16 cellular contexts compared by ENCODE assay signal in genomic region chr6:154996841-154997311, GRCh38. TPM values are rescaled to one million over a fixed set of nuclear protein-coding genes. Genes with fewer than 3 reads are reported as not detected.
DNase-seq lines count a peak whose midpoint lies in the region; ATAC-seq, FAIRE-seq and TF ChIP-seq lines count a peak whose summit lies in the region.
"Had no signal": no experiment of that assay in that cellular context is flagged by ENCODE, and none has a peak within 500 bp of the region (broad histone marks: within the 10 kb centered on the region; RNA-seq: fewer than 3 reads in every experiment).

No MANE protein-coding gene starts in this region.

- H3K27me3 ChIP-seq in iPS-20b (ENCODE audit: insufficient read depth, low read length), result peaks cover 25% of the 10 kb centered on the region
- H3K27me3 ChIP-seq in PC-3 (ENCODE audit: low read length), result no peaks in the 10 kb centered on the region
- H3K27me3 ChIP-seq: gastrocnemius medialis had no signal

- FAIRE-seq in H54 (lab: Jason Lieb, UNC), result no peak
- FAIRE-seq: RCC 7860 had no signal

- no peak for ATAC-seq in activated T-cell treated with anti-CD3 and anti-CD28 coated beads, Interleukin-2, amount 50 U/mL, for 4 hours
- ATAC-seq in WTC11, result no peak
- ATAC-seq in stimulated activated effector memory CD8-positive, alpha-beta T cell treated with anti-CD3 and anti-CD28 coated beads, Interleukin-12 subunit alpha, Interleukin-12 subunit beta, amount 100 ng/mL, for 72 hours, result no peak
- no peak for ATAC-seq in PC-3
- ATAC-seq: gastrocnemius medialis had no signal

- no peak overlapping the region for H3K4me2 ChIP-seq in PC-3 (ENCODE audit: low read length)
- H3K4me2 ChIP-seq: KMS-11 had no signal

- POLR2A ChIA-PET in WTC11 (lab: Charles Lee) (no interaction called here), PC-3 (lab: Charles Lee; ENCODE audit: unreplicated experiment) (interaction anchor here (0.6 kb wide), 1 partner anchor 29 kb away, joined by 5 read pairs; no protein-coding TSS in a partner anchor)

- H3K9ac ChIP-seq in iPS-20b (ENCODE audit: low read depth, low read length), result no peak overlapping the region
- H3K9ac ChIP-seq in PC-3 (ENCODE audit: low read length), result no peak overlapping the region
- H3K9ac ChIP-seq: KMS-11 had no signal

- intact Hi-C loops in PC-3 (cut with micrococcal nuclease), result no loop called here

- H3K9me3 ChIP-seq in iPS-20b (ENCODE audit: insufficient read depth, low read depth, low read length) (no peaks in the 10 kb centered on the region), PC-3 (ENCODE audit: low read length) (no peaks in the 10 kb centered on the region)
- H3K9me3 ChIP-seq: gastrocnemius medialis had no signal

- H3K27ac ChIP-seq in iPS-20b (ENCODE audit: low read length) (no peak overlapping the region), PC-3 (ENCODE audit: low read length) (no peak overlapping the region)
- H3K27ac ChIP-seq: coronary artery, KMS-11, VCaP had no signal

- no peaks in the 10 kb centered on the region for H3F3A ChIP-seq in PC-3 (ENCODE audit: low read length, unreplicated experiment)

- H2AFZ ChIP-seq in PC-3 (ENCODE audit: low read length), result no peak overlapping the region

- no peaks in the 10 kb centered on the region for H3K36me3 Mint-ChIP-seq in activated T-cell treated with anti-CD3 and anti-CD28 coated beads, Interleukin-2, amount 50 U/mL, for 4 hours (ENCODE audit: insufficient read depth)
- no peaks in the 10 kb centered on the region for H3K36me3 Mint-ChIP-seq in WTC11
- H3K36me3 Mint-ChIP-seq in stimulated activated effector memory CD8-positive, alpha-beta T cell treated with anti-CD3 and anti-CD28 coated beads, Interleukin-12 subunit alpha, Interleukin-12 subunit beta, amount 100 ng/mL, for 72 hours, result no peaks in the 10 kb centered on the region

- peak overlapping the region; percentile 62 for H3K4me3 Mint-ChIP-seq in activated T-cell treated with anti-CD3 and anti-CD28 coated beads, Interleukin-2, amount 50 U/mL, for 4 hours
- H3K4me3 Mint-ChIP-seq in WTC11, result peak overlapping the region; percentile 75
- peak overlapping the region; percentile 63 for H3K4me3 Mint-ChIP-seq in stimulated activated effector memory CD8-positive, alpha-beta T cell treated with anti-CD3 and anti-CD28 coated beads, Interleukin-12 subunit alpha, Interleukin-12 subunit beta, amount 100 ng/mL, for 72 hours

- no peaks in the 10 kb centered on the region for H4K20me1 ChIP-seq in PC-3 (ENCODE audit: low read length)

- no peaks in the 10 kb centered on the region for H3K9me2 ChIP-seq in PC-3 (replicated peaks; ENCODE audit: low read length)

- TF ChIP-seq POLR2A in H54 (IDR thresholded peaks at IDR 0.05; ENCODE audit: low read depth, low read length), result no peak

- H3K4me1 Mint-ChIP-seq in activated T-cell treated with anti-CD3 and anti-CD28 coated beads, Interleukin-2, amount 50 U/mL, for 4 hours (ENCODE audit: low read depth), result peaks cover 10% of the 10 kb centered on the region
- H3K4me1 Mint-ChIP-seq in WTC11, result peaks cover 28% of the 10 kb centered on the region
- peaks cover 7% of the 10 kb centered on the region for H3K4me1 Mint-ChIP-seq in stimulated activated effector memory CD8-positive, alpha-beta T cell treated with anti-CD3 and anti-CD28 coated beads, Interleukin-12 subunit alpha, Interleukin-12 subunit beta, amount 100 ng/mL, for 72 hours

- H3K36me3 ChIP-seq in iPS-20b (ENCODE audit: insufficient read depth, low read depth, low read length), result no peaks in the 10 kb centered on the region
- no peaks in the 10 kb centered on the region for H3K36me3 ChIP-seq in PC-3 (ENCODE audit: low read depth, low read length)
- H3K36me3 ChIP-seq: gastrocnemius medialis had no signal

- H3K4me1 ChIP-seq in iPS-20b (ENCODE audit: insufficient read depth, low read length) (peaks cover 12% of the 10 kb centered on the region), PC-3 (ENCODE audit: insufficient read depth, low read length) (peaks cover 6% of the 10 kb centered on the region; the same call in 1 of the 2 replicates)

- H3K27ac Mint-ChIP-seq in WTC11, result no peak overlapping the region
- no peak overlapping the region for H3K27ac Mint-ChIP-seq in stimulated activated effector memory CD8-positive, alpha-beta T cell treated with anti-CD3 and anti-CD28 coated beads, Interleukin-12 subunit alpha, Interleukin-12 subunit beta, amount 100 ng/mL, for 72 hours

- no peaks in the 10 kb centered on the region for H3K79me2 ChIP-seq in PC-3 (ENCODE audit: low read length)

- H3K9me3 Mint-ChIP-seq in activated T-cell treated with anti-CD3 and anti-CD28 coated beads, Interleukin-2, amount 50 U/mL, for 4 hours, result no peaks in the 10 kb centered on the region
- no peaks in the 10 kb centered on the region for H3K9me3 Mint-ChIP-seq in WTC11
- no peaks in the 10 kb centered on the region for H3K9me3 Mint-ChIP-seq in stimulated activated effector memory CD8-positive, alpha-beta T cell treated with anti-CD3 and anti-CD28 coated beads, Interleukin-12 subunit alpha, Interleukin-12 subunit beta, amount 100 ng/mL, for 72 hours

- DNase-seq in activated T-cell treated with anti-CD3 and anti-CD28 coated beads, Interleukin-2, amount 50 U/mL, for 4 hours, result no peak
- DNase-seq in activated T-cell treated with anti-CD3 and anti-CD28 coated beads, Interleukin-2, amount 50 U/mL, for 48 hours, result no peak
- DNase-seq in WTC11 (ENCODE audit: low spot score) (no peak), superior temporal gyrus (ENCODE audit: extremely low spot score) (no peak), PC-3 (no peak), H54 (ENCODE audit: insufficient read length, low spot score) (no peak)
- no peak for DNase-seq in stimulated activated effector memory CD8-positive, alpha-beta T cell treated with anti-CD3 and anti-CD28 coated beads, Interleukin-12 subunit alpha, Interleukin-12 subunit beta, amount 100 ng/mL, for 72 hours (ENCODE audit: low spot score in 2 of 2)
- DNase-seq: activated naive CD4-positive, alpha-beta T cell; C1 segment of cervical spinal cord; gastrocnemius medialis; NCI-H2107 had no signal

- no TSS peak for BruUV-seq in PC-3 (replicated peaks; lab: Mats Ljungman, UMichigan)

- CTCF ChIA-PET in WTC11 (lab: Charles Lee) (interaction anchor here (1.4 to 1.6 kb wide), 2 partner anchors 129 to 251 kb away, joined by 3 to 8 read pairs; no protein-coding TSS in a partner anchor), PC-3 (lab: Charles Lee) (no interaction called here)

- H3K27me3 Mint-ChIP-seq in activated T-cell treated with anti-CD3 and anti-CD28 coated beads, Interleukin-2, amount 50 U/mL, for 4 hours (ENCODE audit: low read depth), result peaks cover 43% of the 10 kb centered on the region
- peaks cover 22% of the 10 kb centered on the region for H3K27me3 Mint-ChIP-seq in WTC11 (ENCODE audit: low read depth)

- H3K4me3 ChIP-seq in iPS-20b (ENCODE audit: low read length), result peak overlapping the region; percentile 80; the same call in 1 of the 2 replicates
- no peak overlapping the region for H3K4me3 ChIP-seq in PC-3 (ENCODE audit: low read length)

- no peak for TF ChIP-seq CTCF in WTC11 (IDR thresholded peaks at IDR 0.05)
- no peak for TF ChIP-seq CTCF in PC-3 (conservative IDR thresholded peaks at IDR 0.05; ENCODE audit: low read depth, low read length)

TF ChIP-seq in WTC11, 78 proteins besides CTCF, POLR2A, EP300 and RAD21 (continues in another document):
- TF ChIP-seq FOXP4 (CRISPR knock-in tag; IDR thresholded peaks at IDR 0.05), result no peak
- no peak for TF ChIP-seq RELA (CRISPR knock-in tag; IDR thresholded peaks at IDR 0.05; ENCODE audit: borderline replicate concordance)
- TF ChIP-seq, protein P1, sequence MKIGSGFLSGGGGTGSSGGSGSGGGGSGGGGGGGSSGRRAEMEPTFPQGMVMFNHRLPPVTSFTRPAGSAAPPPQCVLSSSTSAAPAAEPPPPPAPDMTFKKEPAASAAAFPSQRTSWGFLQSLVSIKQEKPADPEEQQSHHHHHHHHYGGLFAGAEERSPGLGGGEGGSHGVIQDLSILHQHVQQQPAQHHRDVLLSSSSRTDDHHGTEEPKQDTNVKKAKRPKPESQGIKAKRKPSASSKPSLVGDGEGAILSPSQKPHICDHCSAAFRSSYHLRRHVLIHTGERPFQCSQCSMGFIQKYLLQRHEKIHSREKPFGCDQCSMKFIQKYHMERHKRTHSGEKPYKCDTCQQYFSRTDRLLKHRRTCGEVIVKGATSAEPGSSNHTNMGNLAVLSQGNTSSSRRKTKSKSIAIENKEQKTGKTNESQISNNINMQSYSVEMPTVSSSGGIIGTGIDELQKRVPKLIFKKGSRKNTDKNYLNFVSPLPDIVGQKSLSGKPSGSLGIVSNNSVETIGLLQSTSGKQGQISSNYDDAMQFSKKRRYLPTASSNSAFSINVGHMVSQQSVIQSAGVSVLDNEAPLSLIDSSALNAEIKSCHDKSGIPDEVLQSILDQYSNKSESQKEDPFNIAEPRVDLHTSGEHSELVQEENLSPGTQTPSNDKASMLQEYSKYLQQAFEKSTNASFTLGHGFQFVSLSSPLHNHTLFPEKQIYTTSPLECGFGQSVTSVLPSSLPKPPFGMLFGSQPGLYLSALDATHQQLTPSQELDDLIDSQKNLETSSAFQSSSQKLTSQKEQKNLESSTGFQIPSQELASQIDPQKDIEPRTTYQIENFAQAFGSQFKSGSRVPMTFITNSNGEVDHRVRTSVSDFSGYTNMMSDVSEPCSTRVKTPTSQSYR (CRISPR knock-in tag; IDR thresholded peaks at IDR 0.05), result no peak

RNA-seq across cellular contexts. Expression of gene TIAM2, which starts 1.8 kb away (rescaled TPM):
- total RNA-seq in activated T-cell treated with anti-CD3 and anti-CD28 coated beads, Interleukin-2, amount 50 U/mL, for 4 hours, result 10 to 100 TPM; 11.0 to 18.5 (median 12.2) TPM
- 15.1 to 19.2 TPM (median 16.9 TPM) in 3 replicates for total RNA-seq in WTC11 (2021)
- 2.8 and 4.5 TPM in 2 replicates for total RNA-seq in PC-3 (2014; rRNA removed)
